In genomic region chr10:92839191-92840085, GRCh38 we compare ENCODE assay signal across 1 cellular context.
TF ChIP-seq lines count a peak whose summit lies in the region.

No MANE protein-coding gene starts in this region.

TF ChIP-seq in H1, 55 proteins besides CTCF, POLR2A, EP300 and RAD21:
- TF ChIP-seq NANOG (IDR thresholded peaks at IDR 0.05; ENCODE audit: insufficient read depth, low read depth, low read length, poor library complexity, severe bottlenecking) (peak; percentile 39), CREB1 (IDR thresholded peaks at IDR 0.05) (no peak), TCF12 (IDR thresholded peaks at IDR 0.05; ENCODE audit: low read depth, low read length) (no peak), YY1 (IDR thresholded peaks at IDR 0.05; ENCODE audit: low read depth, low read length) (peak; percentile 92), KDM4A (IDR thresholded peaks at IDR 0.05; ENCODE audit: low read depth, low read length, severe bottlenecking) (no peak)
